ENCODE assay signal across 19 cellular contexts in the genomic region with DNA sequence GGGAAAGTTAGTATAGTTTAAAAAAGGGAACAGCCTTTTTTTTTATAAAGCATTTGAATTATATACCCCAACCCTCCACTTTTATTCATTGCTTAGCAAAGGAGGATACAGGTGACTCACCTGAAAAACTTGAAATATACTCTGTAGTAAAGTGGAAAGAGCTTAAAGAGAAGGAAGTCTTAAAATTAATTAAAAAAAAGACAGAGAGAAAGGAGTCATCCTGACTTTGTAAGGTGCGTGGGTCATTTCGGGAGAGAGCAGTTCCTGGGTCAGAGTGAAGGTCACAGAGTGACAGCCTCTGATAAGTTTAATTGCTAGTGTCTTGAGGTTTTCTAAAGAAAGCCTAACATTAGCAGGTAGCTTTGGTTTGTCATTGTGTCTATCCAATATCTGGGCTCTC.
"Had no signal": no experiment of that assay in that cellular context is flagged by ENCODE, and none has a peak within 500 bp of the region (broad histone marks: within the 10 kb centered on the region; RNA-seq: fewer than 3 reads in every experiment).

No MANE protein-coding gene starts in this region.

- H3K4me1 Mint-ChIP-seq: activated naive CD8-positive, alpha-beta T cell treated with anti-CD3 and anti-CD28 coated beads, Interleukin-2, amount 10 ng/mL, durations not matched to agents 7 days and 5 days; activated T-helper 17 cell treated with anti-CD3 and anti-CD28 coated beads, Interleukin-2, amount 50 U/mL, for 72 hours; natural killer cell had no signal

- H3K4me3 ChIP-seq: dorsolateral prefrontal cortex, gastroesophageal sphincter, heart left ventricle, pancreas, transverse colon had no signal

- H3K9me3 ChIP-seq: gastroesophageal sphincter, heart left ventricle, pancreas, transverse colon had no signal

- H3K27ac ChIP-seq: dorsolateral prefrontal cortex, gastroesophageal sphincter, heart left ventricle, pancreas had no signal

- H3K36me3 ChIP-seq: gastroesophageal sphincter, heart left ventricle, pancreas, transverse colon had no signal

- DNase-seq: activated CD4-positive, alpha-beta T cell treated with anti-CD3 and anti-CD28 coated beads for 48 hours; activated CD4-positive, CD25-positive, alpha-beta regulatory T cell; activated CD8-positive, alpha-beta T cell treated with anti-CD3 and anti-CD28 coated beads for 36 hours; activated naive CD4-positive, alpha-beta T cell; activated naive CD8-positive, alpha-beta T cell treated with anti-CD3 and anti-CD28 coated beads, Interleukin-2, amount 10 ng/mL, durations not matched to agents 7 days and 5 days; activated T-cell treated with anti-CD3 and anti-CD28 coated beads, Interleukin-2, amount 50 U/mL, for 1 hour; amygdala; dorsolateral prefrontal cortex; heart left ventricle; mesendoderm; natural killer cell; pancreas; retina; T-helper 1 cell; T-helper 9 cell; transverse colon had no signal

- H3K9me3 Mint-ChIP-seq: activated CD8-positive, alpha-beta T cell treated with anti-CD3 and anti-CD28 coated beads for 36 hours; activated naive CD8-positive, alpha-beta T cell treated with anti-CD3 and anti-CD28 coated beads, Interleukin-2, amount 10 ng/mL, durations not matched to agents 7 days and 5 days; activated T-helper 17 cell treated with anti-CD3 and anti-CD28 coated beads, Interleukin-2, amount 50 U/mL, for 72 hours; stimulated activated naive CD8-positive, alpha-beta T cell treated with anti-CD3 and anti-CD28 coated beads, Interleukin-15, Interleukin-2, amounts not matched to agents 100 ng/mL and 50 ng/mL, for 24 hours had no signal

- H3K27me3 Mint-ChIP-seq: activated CD8-positive, alpha-beta T cell treated with anti-CD3 and anti-CD28 coated beads for 36 hours; stimulated activated naive CD8-positive, alpha-beta T cell treated with anti-CD3 and anti-CD28 coated beads, Interleukin-15, Interleukin-2, amounts not matched to agents 100 ng/mL and 50 ng/mL, for 24 hours had no signal

- H3K4me1 ChIP-seq: gastroesophageal sphincter, heart left ventricle had no signal

- H3K4me3 Mint-ChIP-seq: activated CD8-positive, alpha-beta T cell treated with anti-CD3 and anti-CD28 coated beads for 36 hours; activated naive CD8-positive, alpha-beta T cell treated with anti-CD3 and anti-CD28 coated beads, Interleukin-2, amount 10 ng/mL, durations not matched to agents 7 days and 5 days; activated T-helper 17 cell treated with anti-CD3 and anti-CD28 coated beads, Interleukin-2, amount 50 U/mL, for 72 hours; natural killer cell; stimulated activated naive CD8-positive, alpha-beta T cell treated with anti-CD3 and anti-CD28 coated beads, Interleukin-15, Interleukin-2, amounts not matched to agents 100 ng/mL and 50 ng/mL, for 24 hours had no signal

- H3K27me3 ChIP-seq: gastroesophageal sphincter, heart left ventricle, pancreas, transverse colon had no signal

- ATAC-seq: activated CD8-positive, alpha-beta T cell treated with anti-CD3 and anti-CD28 coated beads for 36 hours; activated T-helper 17 cell treated with anti-CD3 and anti-CD28 coated beads, Interleukin-2, amount 50 U/mL, for 72 hours; gastroesophageal sphincter; heart left ventricle; natural killer cell had no signal

- H3K27ac Mint-ChIP-seq: activated CD8-positive, alpha-beta T cell treated with anti-CD3 and anti-CD28 coated beads for 36 hours; activated naive CD8-positive, alpha-beta T cell treated with anti-CD3 and anti-CD28 coated beads, Interleukin-2, amount 10 ng/mL, durations not matched to agents 7 days and 5 days; activated T-helper 17 cell treated with anti-CD3 and anti-CD28 coated beads, Interleukin-2, amount 50 U/mL, for 72 hours; natural killer cell; stimulated activated naive CD8-positive, alpha-beta T cell treated with anti-CD3 and anti-CD28 coated beads, Interleukin-15, Interleukin-2, amounts not matched to agents 100 ng/mL and 50 ng/mL, for 24 hours had no signal

- H3K36me3 Mint-ChIP-seq: activated naive CD8-positive, alpha-beta T cell treated with anti-CD3 and anti-CD28 coated beads, Interleukin-2, amount 10 ng/mL, durations not matched to agents 7 days and 5 days; natural killer cell had no signal

- FAIRE-seq: pancreas had no signal
